8 cellular contexts compared by ENCODE assay signal in genomic region chr1:113931456-113931855, GRCh38. TPM values are rescaled to one million over a fixed set of nuclear protein-coding genes. Genes with fewer than 3 reads are reported as not detected.
A peak's percentile ranks its signal among the peaks of the same experiment; 100 is the strongest.
DNase-seq lines count a peak whose midpoint lies in the region; ATAC-seq, FAIRE-seq and TF ChIP-seq lines count a peak whose summit lies in the region.

No MANE protein-coding gene starts in this region.

- DNase-seq in GM12878 (ENCODE audit: low read depth, low spot score) (no peak), NCI-H128 (lab: John Stamatoyannopoulos, UW; ENCODE audit: unreplicated experiment) (no peak), Ammon's horn (ENCODE audit: low spot score) (no peak)

- peak overlapping the region; percentile 82 to 96 (median 88) for H3K4me2 ChIP-seq in BLaER1 treated with 17β-estradiol and CSF1 and Interleukin-3, amounts not matched to agents 10 nM and 100 nM
- H3K4me2 ChIP-seq in GM12878 (ENCODE audit: control insufficient read depth, insufficient read depth) = peak overlapping the region; percentile 64

- H3K27ac ChIP-seq in BLaER1 treated with 17β-estradiol and CSF1 and Interleukin-3, amounts not matched to agents 10 nM and 100 nM = peak overlapping the region; percentile 79 to 98 (median 88); a peak in 21 of 22 replicates
- H3K27ac ChIP-seq in KOPT-K1 (ENCODE audit: low read depth, low read length, poor library complexity, severe bottlenecking) (peak overlapping the region; percentile 91), GM12878 (ENCODE audit: control insufficient read depth, insufficient read depth) (peak overlapping the region; percentile 97; the same call in 1 of the 2 replicates), muscle layer of colon (ENCODE audit: low read depth, low read length) (peak overlapping the region; percentile 21)

- POLR2A ChIA-PET in GM12878 (lab: Charles Lee) = interaction anchor here (1.0 to 5.4 kb wide), 15 partner anchors 8 to 173 kb away, joined by 3 to 65 read pairs (median 5); partner anchors contain the start of genes AP4B1, DCLRE1B and RSBN1

- peaks cover 0 to 21% (median 7%) of the 10 kb centered on the region in 11 experiments; a peak in 10 of 22 replicates for H3K36me3 ChIP-seq in BLaER1 treated with 17β-estradiol and CSF1 and Interleukin-3, amounts not matched to agents 10 nM and 100 nM
- peaks cover 10% of the 10 kb centered on the region; the same call in 1 of the 2 replicates for H3K36me3 ChIP-seq in KOPT-K1 (ENCODE audit: insufficient read depth, low read length)
- no peaks in the 10 kb centered on the region for H3K36me3 ChIP-seq in GM12878 (ENCODE audit: control insufficient read depth in 2 of 2, insufficient read depth in 2 of 2, low read length in 1 of 2)
- no peaks in the 10 kb centered on the region for H3K36me3 ChIP-seq in muscle layer of colon (ENCODE audit: insufficient read depth, low read length)

- no peak for FAIRE-seq in GM12878 (lab: Jason Lieb, UNC)

- H3K9ac ChIP-seq in BLaER1 treated with 17β-estradiol and CSF1 and Interleukin-3, amounts not matched to agents 10 nM and 100 nM = peak overlapping the region; percentile 87 to 99 (median 90)
- peak overlapping the region; percentile 37; the same call in 1 of the 2 replicates for H3K9ac ChIP-seq in GM12878 (ENCODE audit: control insufficient read depth, insufficient read depth, low read length)
- peak overlapping the region; percentile 99 for H3K9ac ChIP-seq in muscle layer of colon (ENCODE audit: low read length)

- intact Hi-C loops in GM12878 (cut with micrococcal nuclease; ENCODE audit: unreplicated experiment) = loop anchor here (5.0 kb wide), 1 partner anchor 94 kb away; no protein-coding TSS in a partner anchor

- no peak for TF ChIP-seq EP300 in GM12878 (IDR thresholded peaks at IDR 0.05; ENCODE audit: borderline replicate concordance in 1 of 2, control insufficient read depth in 1 of 2, low read depth in 2 of 2, low read length in 2 of 2)

- BruUV-seq in GM12878 (replicated peaks; lab: Mats Ljungman, UMichigan) = no TSS peak

- RAD21 ChIA-PET in GM12878 (lab: Charles Lee; ENCODE audit: unreplicated experiment) = interaction anchor here (0.8 to 4.9 kb wide), 14 partner anchors 9 to 120 kb away, joined by 3 to 46 read pairs (median 14); partner anchors contain the start of genes AP4B1, DCLRE1B and RSBN1

- no peak for TF ChIP-seq CTCF in GM12878 (IDR thresholded peaks at IDR 0.05 in 2 of 3, conservative IDR thresholded peaks at IDR 0.05 in 1 of 3; ENCODE audit: control insufficient read depth in 2 of 3, extremely low read depth in 1 of 3, insufficient read depth in 1 of 3, low read depth in 3 of 3, low read length in 3 of 3)

- no peak for TF ChIP-seq RAD21 in GM12878 (IDR thresholded peaks at IDR 0.05; ENCODE audit: insufficient read depth, low read depth, low read length)

- H3K27me3 ChIP-seq in BLaER1 treated with 17β-estradiol and CSF1 and Interleukin-3, amounts not matched to agents 10 nM and 100 nM = no peaks in the 10 kb centered on the region
- H3K27me3 ChIP-seq in GM12878 (replicated peaks in 1 of 2; ENCODE audit: control insufficient read depth in 2 of 2, insufficient read depth in 2 of 2, low read length in 1 of 2) (no peaks in the 10 kb centered on the region), muscle layer of colon (ENCODE audit: control insufficient read depth in 1 of 2, insufficient read depth in 2 of 2, low read length in 2 of 2) (no peaks in the 10 kb centered on the region)

- peaks cover 23 to 68% (median 65%) of the 10 kb centered on the region in 11 experiments for H4K20me1 ChIP-seq in BLaER1 treated with 17β-estradiol and CSF1 and Interleukin-3, amounts not matched to agents 10 nM and 100 nM
- H4K20me1 ChIP-seq in GM12878 (ENCODE audit: control insufficient read depth, insufficient read depth) = no peaks in the 10 kb centered on the region

- ATAC-seq in GM12878 = no peak
- no peak for ATAC-seq in GM18873 (IDR thresholded peaks at IDR 0.05; ENCODE audit: low FRiP score, unreplicated experiment)
- ATAC-seq in HG02610 (IDR thresholded peaks at IDR 0.05; ENCODE audit: unreplicated experiment) = no peak

- H3K79me2 ChIP-seq in GM12878 (ENCODE audit: control insufficient read depth, insufficient read depth, low read length) = peaks cover 70% of the 10 kb centered on the region

- CTCF ChIA-PET in GM12878 (lab: Yijun Ruan, JAX) = interaction anchor here (1.4 to 6.1 kb wide), 14 partner anchors 9 to 351 kb away, joined by 4 to 44 read pairs (median 14); partner anchors contain the start of genes AP4B1 and DCLRE1B

- no peak for TF ChIP-seq POLR2A in GM12878 (IDR thresholded peaks at IDR 0.05; ENCODE audit: low read depth, low read length)

- 19% methylated on average over 3 of the region's 3 CpGs for WGBS in GM12878 (ENCODE audit: insufficient coverage, insufficient replicate concordance, low lambda C conversion rate, missing lambda C conversion rate)

- H3K4me3 ChIP-seq in BLaER1 treated with 17β-estradiol and CSF1 and Interleukin-3, amounts not matched to agents 10 nM and 100 nM = peak overlapping the region; percentile 84 to 98 (median 90)
- H3K4me3 ChIP-seq in GM12878 (peak overlapping the region; percentile 78), muscle layer of colon (ENCODE audit: low read depth in 1 of 2, low read length in 2 of 2) (peak overlapping the region in 1 of 2 donors; percentile 99)

- SMC1A ChIA-PET in GM12878 (lab: Charles Lee; ENCODE audit: uncharacterized antibody, unreplicated experiment) = interaction anchor here (0.7 to 11.9 kb wide), 22 partner anchors 9 to 146 kb away, joined by 3 to 103 read pairs (median 6); partner anchors contain the start of genes AP4B1, DCLRE1B and OLFML3

- H3K9me3 ChIP-seq in BLaER1 treated with 17β-estradiol and CSF1 and Interleukin-3, amounts not matched to agents 10 nM and 100 nM (replicated peaks in 1 of 11) = peaks cover 0 to 9% (median 4%) of the 10 kb centered on the region in 11 experiments; a peak in 11 of 22 replicates
- H3K9me3 ChIP-seq in KOPT-K1 (ENCODE audit: insufficient read depth, low read length, poor library complexity, severe bottlenecking) (no peaks in the 10 kb centered on the region), GM12878 (replicated peaks; ENCODE audit: control insufficient read depth, insufficient read depth, low read length) (no peaks in the 10 kb centered on the region; the same call in 2 of the 3 replicates), muscle layer of colon (ENCODE audit: low read length) (no peaks in the 10 kb centered on the region)

- in situ Hi-C loops in GM12878 (cut with MboI) = no loop called here

- H2AFZ ChIP-seq in GM12878 (ENCODE audit: control insufficient read depth, low read depth, low read length) = no peak overlapping the region

- H3K4me1 ChIP-seq in BLaER1 treated with 17β-estradiol and CSF1 and Interleukin-3, amounts not matched to agents 10 nM and 100 nM = peaks cover 47 to 63% (median 54%) of the 10 kb centered on the region in 10 experiments
- H3K4me1 ChIP-seq in GM12878 (ENCODE audit: control insufficient read depth, insufficient read depth, low read length) (peaks cover 4% of the 10 kb centered on the region), muscle layer of colon (ENCODE audit: insufficient read depth, low read length) (peaks cover 46% of the 10 kb centered on the region)

RNA-seq across cellular contexts. Expression of gene HIPK1, which starts 2.3 kb away (rescaled TPM):
- total RNA-seq in GM12878 (2013; cell fraction: nucleolus; rRNA removed) = 23.1 and 25.9 TPM in 2 replicates
- total RNA-seq in GM12878 (2014; rRNA removed) (14.3 and 16.1 TPM in 2 replicates), GM12878 (2014; rRNA removed; fragmentation: Illumina TruSeq; extraction: Trizol) (10.4 and 11.6 TPM in 2 replicates), GM12878 (2021) (26.5 and 28.0 TPM in 2 replicates)
- polyA plus RNA-seq in GM12878 (2011; ENCODE audit: low read depth) = 7.9 TPM
- polyA plus RNA-seq in GM12878 (2011; rRNA removed) (26.9 and 33.9 TPM in 2 replicates), GM12878 (2014; fragmentation: Illumina TruSeq; extraction: Trizol) (17.5 and 26.6 TPM in 2 replicates), GM12878 (2014; fragmentation: Nextera tagmentation; extraction: Ambion mirVana) (1 to 10 TPM; 4.2 to 4.5 TPM), GM12878 (2014; rRNA removed) (12.5 and 13.4 TPM in 2 replicates), GM12878 (2016; fragmentation: Nextera tagmentation; extraction: Ambion mirVana) (1 to 10 TPM; 4.8 to 6.1 TPM)
- 31.9 and 32.8 TPM in 2 replicates for polyA plus RNA-seq in GM12878 (2011; cell fraction: cytosol; rRNA removed)
- polyA plus RNA-seq in GM12878 (2011; cell fraction: nucleus; rRNA removed) = 34.9 and 47.6 TPM in 2 replicates
- polyA plus RNA-seq in GM12878 (2012) = 8.5 and 11.6 TPM in 2 replicates
- 113 and 122 TPM in 2 replicates for polyA minus RNA-seq in GM12878 (2011; rRNA and poly(A)+ RNA removed)
- polyA minus RNA-seq in GM12878 (2011; cell fraction: cytosol; rRNA and poly(A)+ RNA removed) = 35.3 and 36.7 TPM in 2 replicates
- polyA minus RNA-seq in GM12878 (2011; cell fraction: nucleus; rRNA and poly(A)+ RNA removed) = 24.9 and 29.2 TPM in 2 replicates

RNA-seq across cellular contexts. Expression of gene DCLRE1B, which starts 26.3 kb away (rescaled TPM):
- total RNA-seq in GM12878 (2013; cell fraction: nucleolus; rRNA removed) = 4.6 and 5.2 TPM in 2 replicates
- total RNA-seq in GM12878 (2014; rRNA removed) (13.5 and 13.8 TPM in 2 replicates), GM12878 (2014; rRNA removed; fragmentation: Illumina TruSeq; extraction: Trizol) (11.9 and 12.8 TPM in 2 replicates), GM12878 (2021) (13.6 and 14.3 TPM in 2 replicates)
- polyA plus RNA-seq in GM12878 (2011; ENCODE audit: low read depth) = 4.5 TPM
- polyA plus RNA-seq in GM12878 (2011; rRNA removed) (5.5 and 7.4 TPM in 2 replicates), GM12878 (2014; fragmentation: Illumina TruSeq; extraction: Trizol) (13.3 and 15.6 TPM in 2 replicates), GM12878 (2014; fragmentation: Nextera tagmentation; extraction: Ambion mirVana) (1 to 10 TPM; 5.4 to 7.4 TPM), GM12878 (2014; rRNA removed) (10.3 and 13.0 TPM in 2 replicates), GM12878 (2016; fragmentation: Nextera tagmentation; extraction: Ambion mirVana) (10 to 100 TPM; 16.5 to 18.3 TPM)
- 9.8 and 10.6 TPM in 2 replicates for polyA plus RNA-seq in GM12878 (2011; cell fraction: cytosol; rRNA removed)
- 4.3 and 6.0 TPM in 2 replicates for polyA plus RNA-seq in GM12878 (2011; cell fraction: nucleus; rRNA removed)
- 6.1 and 6.2 TPM in 2 replicates for polyA plus RNA-seq in GM12878 (2012)
- 6.8 and 10.5 TPM in 2 replicates for polyA minus RNA-seq in GM12878 (2011; rRNA and poly(A)+ RNA removed)
- polyA minus RNA-seq in GM12878 (2011; cell fraction: cytosol; rRNA and poly(A)+ RNA removed) = 5.6 and 7.2 TPM in 2 replicates
- 2.3 and 5.5 TPM in 2 replicates for polyA minus RNA-seq in GM12878 (2011; cell fraction: nucleus; rRNA and poly(A)+ RNA removed)

RNA-seq across cellular contexts. Expression of gene AP4B1, which starts 26.9 kb away (rescaled TPM):
- total RNA-seq in GM12878 (2013; cell fraction: nucleolus; rRNA removed) = 148 and 154 TPM in 2 replicates
- 33.5 and 37.3 TPM in 2 replicates for total RNA-seq in GM12878 (2014; rRNA removed)
- 29.3 and 29.7 TPM in 2 replicates for total RNA-seq in GM12878 (2014; rRNA removed; fragmentation: Illumina TruSeq; extraction: Trizol)
- 23.8 and 30.7 TPM in 2 replicates for total RNA-seq in GM12878 (2021)
- polyA plus RNA-seq in GM12878 (2011; ENCODE audit: low read depth) = 22.7 TPM
- polyA plus RNA-seq in GM12878 (2011; rRNA removed) = 61.0 and 77.0 TPM in 2 replicates
- polyA plus RNA-seq in GM12878 (2011; cell fraction: cytosol; rRNA removed) = 39.0 and 42.6 TPM in 2 replicates
- polyA plus RNA-seq in GM12878 (2011; cell fraction: nucleus; rRNA removed) = 122 and 127 TPM in 2 replicates
- 23.5 and 25.9 TPM in 2 replicates for polyA plus RNA-seq in GM12878 (2012)
- polyA plus RNA-seq in GM12878 (2014; fragmentation: Illumina TruSeq; extraction: Trizol) = 36.7 and 44.0 TPM in 2 replicates
- polyA plus RNA-seq in GM12878 (2014; fragmentation: Nextera tagmentation; extraction: Ambion mirVana) = 10 to 100 TPM; 27.2 to 29.0 TPM
- polyA plus RNA-seq in GM12878 (2014; rRNA removed) = 31.2 and 40.7 TPM in 2 replicates
- polyA plus RNA-seq in GM12878 (2016; fragmentation: Nextera tagmentation; extraction: Ambion mirVana) = 10 to 100 TPM; 32.6 to 38.1 TPM
- polyA minus RNA-seq in GM12878 (2011; rRNA and poly(A)+ RNA removed) = 40.2 and 49.7 TPM in 2 replicates
- polyA minus RNA-seq in GM12878 (2011; cell fraction: cytosol; rRNA and poly(A)+ RNA removed) = 14.0 and 22.0 TPM in 2 replicates
- polyA minus RNA-seq in GM12878 (2011; cell fraction: nucleus; rRNA and poly(A)+ RNA removed) = 26.4 and 37.2 TPM in 2 replicates

RNA-seq across cellular contexts. Expression of gene BCL2L15, which starts 44.1 kb away (rescaled TPM):
- 6.2 and 13.1 TPM in 2 replicates for total RNA-seq in GM12878 (2013; cell fraction: nucleolus; rRNA removed)
- total RNA-seq in GM12878 (2014; rRNA removed) (0.76 and 1.2 TPM in 2 replicates), GM12878 (2014; rRNA removed; fragmentation: Illumina TruSeq; extraction: Trizol) (0.67 and 1.1 TPM in 2 replicates), GM12878 (2021) (0.43 and 0.87 TPM in 2 replicates)
- 0.30 TPM for polyA plus RNA-seq in GM12878 (2011; ENCODE audit: low read depth)
- polyA plus RNA-seq in GM12878 (2011; rRNA removed) (1.1 and 1.4 TPM in 2 replicates), GM12878 (2014; fragmentation: Illumina TruSeq; extraction: Trizol) (0.51 and 0.62 TPM in 2 replicates), GM12878 (2014; fragmentation: Nextera tagmentation; extraction: Ambion mirVana) (under 1 TPM; 0.42 to 0.56 TPM), GM12878 (2014; rRNA removed) (0.61 and 0.74 TPM in 2 replicates), GM12878 (2016; fragmentation: Nextera tagmentation; extraction: Ambion mirVana) (under 1 TPM; 0.48 to 0.57 TPM)
- 0.24 and 0.28 TPM in 2 replicates for polyA plus RNA-seq in GM12878 (2011; cell fraction: cytosol; rRNA removed)
- polyA plus RNA-seq in GM12878 (2011; cell fraction: nucleus; rRNA removed) = 1.6 and 2.0 TPM in 2 replicates
- polyA plus RNA-seq in GM12878 (2012) = 0.18 and 0.46 TPM in 2 replicates
- polyA minus RNA-seq in GM12878 (2011; rRNA and poly(A)+ RNA removed) = 0.95 and 1.9 TPM in 2 replicates
- polyA minus RNA-seq in GM12878 (2011; cell fraction: cytosol; rRNA and poly(A)+ RNA removed) = 0.27 and 0.83 TPM in 2 replicates
- 1.2 and 2.0 TPM in 2 replicates for polyA minus RNA-seq in GM12878 (2011; cell fraction: nucleus; rRNA and poly(A)+ RNA removed)

RNA-seq across cellular contexts. Expression of gene OLFML3, which starts 47.8 kb away (rescaled TPM):
- total RNA-seq in GM12878 (2013; cell fraction: nucleolus; rRNA removed) = not detected in 2 replicates
- total RNA-seq in GM12878 (2014; rRNA removed) (not detected in 2 replicates), GM12878 (2014; rRNA removed; fragmentation: Illumina TruSeq; extraction: Trizol) (not detected in 2 replicates), GM12878 (2021) (0.11 TPM in 1 of 2 replicates, not detected in the other)
- not detected for polyA plus RNA-seq in GM12878 (2011; ENCODE audit: low read depth)
- polyA plus RNA-seq in GM12878 (2011; rRNA removed) (not detected in 2 replicates), GM12878 (2014; fragmentation: Illumina TruSeq; extraction: Trizol) (0.03 TPM in 1 of 2 replicates, not detected in the other), GM12878 (2014; fragmentation: Nextera tagmentation; extraction: Ambion mirVana) (not detected), GM12878 (2014; rRNA removed) (not detected in 2 replicates), GM12878 (2016; fragmentation: Nextera tagmentation; extraction: Ambion mirVana) (not detected)
- 0.03 and 0.06 TPM in 2 replicates for polyA plus RNA-seq in GM12878 (2011; cell fraction: cytosol; rRNA removed)
- polyA plus RNA-seq in GM12878 (2011; cell fraction: nucleus; rRNA removed) = 0.12 TPM in 2 replicates
- polyA plus RNA-seq in GM12878 (2012) = not detected in 2 replicates
- polyA minus RNA-seq in GM12878 (2011; rRNA and poly(A)+ RNA removed) = 0.10 and 0.59 TPM in 2 replicates
- polyA minus RNA-seq in GM12878 (2011; cell fraction: cytosol; rRNA and poly(A)+ RNA removed) = not detected in 2 replicates
- 0.85 and 1.1 TPM in 2 replicates for polyA minus RNA-seq in GM12878 (2011; cell fraction: nucleus; rRNA and poly(A)+ RNA removed)

Comparison
In these comparisons a context has a peak if more than half of its experiments do, and no peak if none do; other contexts are left out.
1. H3K27ac ChIP-seq: peak in every context shown above with its lines; median percentile 97 in GM12878; 91 in KOPT-K1; 88 in BLaER1 treated with 17β-estradiol and CSF1 and Interleukin-3, amounts not matched to agents 10 nM and 100 nM; 21 in muscle layer of colon.
2. H3K9ac ChIP-seq: peak in every context shown above with its lines; median percentile 99 in muscle layer of colon; 90 in BLaER1 treated with 17β-estradiol and CSF1 and Interleukin-3, amounts not matched to agents 10 nM and 100 nM; 37 in GM12878.